In the genomic region with DNA sequence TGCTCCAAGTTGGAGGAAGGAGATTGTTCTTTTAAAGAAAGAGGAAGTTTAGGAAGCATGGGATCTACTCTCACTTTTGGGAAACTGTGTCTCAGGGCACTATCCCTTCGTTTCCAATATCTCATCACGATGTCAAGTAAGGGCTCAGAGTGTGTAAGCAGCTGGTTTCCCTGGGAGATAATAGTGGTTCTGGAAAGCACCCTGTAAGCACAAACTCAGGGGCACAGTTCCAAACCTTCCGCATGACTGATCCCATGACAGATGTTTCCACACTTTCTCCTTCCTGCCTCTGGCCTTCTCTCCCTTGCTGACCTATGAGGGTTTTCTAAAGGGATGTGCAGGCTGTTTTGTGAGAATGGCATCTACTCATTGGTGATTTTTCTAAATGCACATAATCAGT, we compare ENCODE assay signal across 10 cellular contexts. TPM values are rescaled to one million over a fixed set of nuclear protein-coding genes. Genes with fewer than 3 reads are reported as not detected.
DNase-seq lines count a peak whose midpoint lies in the region; ATAC-seq, FAIRE-seq and TF ChIP-seq lines count a peak whose summit lies in the region.
"Had no signal": no experiment of that assay in that cellular context is flagged by ENCODE, and none has a peak within 500 bp of the region (broad histone marks: within the 10 kb centered on the region; RNA-seq: fewer than 3 reads in every experiment).

No MANE protein-coding gene starts in this region.

- H3K36me3 Mint-ChIP-seq in effector memory CD8-positive, alpha-beta T cell (ENCODE audit: insufficient read depth) = no peaks in the 10 kb centered on the region
- H3K36me3 Mint-ChIP-seq in immature natural killer cell = no peaks in the 10 kb centered on the region
- H3K36me3 Mint-ChIP-seq: CD8-positive, alpha-beta T cell had no signal

- no peak overlapping the region for H3K4me3 Mint-ChIP-seq in effector memory CD8-positive, alpha-beta T cell
- H3K4me3 Mint-ChIP-seq in immature natural killer cell = no peak overlapping the region
- H3K4me3 Mint-ChIP-seq: CD8-positive, alpha-beta T cell; central memory CD8-positive, alpha-beta T cell had no signal

- BruUV-seq in GM12878 (replicated peaks; lab: Mats Ljungman, UMichigan) = no TSS peak

- ATAC-seq in GM12878 (no peak; the same call in 2 of the 3 replicates), right cardiac atrium (peak; percentile 87)
- no peak for ATAC-seq in effector memory CD8-positive, alpha-beta T cell (replicated peaks)
- ATAC-seq: CD8-positive, alpha-beta T cell had no signal

- no peak for TF ChIP-seq EP300 in GM12878 (IDR thresholded peaks at IDR 0.05; ENCODE audit: borderline replicate concordance in 1 of 2, control insufficient read depth in 1 of 2, low read depth in 2 of 2, low read length in 2 of 2)

- TF ChIP-seq CTCF in GM12878 (IDR thresholded peaks at IDR 0.05 in 2 of 3, conservative IDR thresholded peaks at IDR 0.05 in 1 of 3; ENCODE audit: control insufficient read depth in 2 of 3, extremely low read depth in 1 of 3, insufficient read depth in 1 of 3, low read depth in 3 of 3, low read length in 3 of 3) (no peak), retinal pigment epithelial cell (conservative IDR thresholded peaks at IDR 0.05; ENCODE audit: low read depth, low read length) (no peak)

- no peak overlapping the region for H3K27ac ChIP-seq in GM12878 (ENCODE audit: control insufficient read depth, insufficient read depth)
- H3K27ac ChIP-seq in right cardiac atrium (ENCODE audit: low read length) = peak overlapping the region; percentile 36

- WGBS in GM12878 (ENCODE audit: insufficient coverage, insufficient replicate concordance, low lambda C conversion rate, missing lambda C conversion rate) = 68% methylated on average over 3 of the region's 3 CpGs
- 13% methylated on average over 3 of the region's 3 CpGs for WGBS in right cardiac atrium

- peak; percentile 46 for DNase-seq in Caki2 (ENCODE audit: low read depth)
- DNase-seq in GM12878 (ENCODE audit: low read depth, low spot score) = no peak
- peak; percentile 52 to 83 (median 58) for DNase-seq in right cardiac atrium
- DNase-seq in retinal pigment epithelial cell (ENCODE audit: low read depth) = peak; percentile 39
- DNase-seq in RKO (ENCODE audit: low spot score) = no peak
- DNase-seq in effector memory CD8-positive, alpha-beta T cell = no peak
- DNase-seq in immature natural killer cell = no peak
- DNase-seq in NCI-H1436 treated with DMSO at 0.1 percent for 48 hours (lab: John Stamatoyannopoulos, UW) = no peak
- DNase-seq: CD8-positive, alpha-beta T cell had no signal

- H3K4me1 Mint-ChIP-seq in effector memory CD8-positive, alpha-beta T cell (ENCODE audit: low read depth in 2 of 2) = no peaks in the 10 kb centered on the region
- no peaks in the 10 kb centered on the region for H3K4me1 Mint-ChIP-seq in immature natural killer cell
- H3K4me1 Mint-ChIP-seq: central memory CD8-positive, alpha-beta T cell had no signal

- H3K9me3 Mint-ChIP-seq in effector memory CD8-positive, alpha-beta T cell = no peaks in the 10 kb centered on the region
- H3K9me3 Mint-ChIP-seq in immature natural killer cell = no peaks in the 10 kb centered on the region
- H3K9me3 Mint-ChIP-seq: central memory CD8-positive, alpha-beta T cell had no signal

- no peak for TF ChIP-seq POLR2A in GM12878 (IDR thresholded peaks at IDR 0.05; ENCODE audit: low read depth, low read length)

- H3K27ac Mint-ChIP-seq in effector memory CD8-positive, alpha-beta T cell = no peak overlapping the region
- no peak overlapping the region for H3K27ac Mint-ChIP-seq in immature natural killer cell
- H3K27ac Mint-ChIP-seq: CD8-positive, alpha-beta T cell had no signal

- no peaks in the 10 kb centered on the region for H3K36me3 ChIP-seq in GM12878 (ENCODE audit: control insufficient read depth in 2 of 2, insufficient read depth in 2 of 2, low read length in 1 of 2)

- POLR2A ChIA-PET in GM12878 (lab: Charles Lee) = no interaction called here

- FAIRE-seq in GM12878 (lab: Jason Lieb, UNC) = no peak

- H3K9ac ChIP-seq in GM12878 (ENCODE audit: control insufficient read depth, insufficient read depth, low read length) = no peak overlapping the region

- no peaks in the 10 kb centered on the region for H3K4me1 ChIP-seq in GM12878 (ENCODE audit: control insufficient read depth, insufficient read depth, low read length)
- H3K4me1 ChIP-seq in right cardiac atrium (ENCODE audit: control insufficient read depth, insufficient read depth, low read length) = peaks cover 5% of the 10 kb centered on the region

- no peaks in the 10 kb centered on the region for H3K79me2 ChIP-seq in GM12878 (ENCODE audit: control insufficient read depth, insufficient read depth, low read length)

- H3K27me3 Mint-ChIP-seq in effector memory CD8-positive, alpha-beta T cell = peaks cover 9 to 22% of the 10 kb centered on the region in 2 donors
- H3K27me3 Mint-ChIP-seq in immature natural killer cell (ENCODE audit: low read depth in 3 of 3) = peaks cover 4 to 6% (median 5%) of the 10 kb centered on the region in 3 donors

- H4K20me1 ChIP-seq in GM12878 (ENCODE audit: control insufficient read depth, insufficient read depth) = no peaks in the 10 kb centered on the region

- H3K4me2 ChIP-seq in GM12878 (ENCODE audit: control insufficient read depth, insufficient read depth) = no peak overlapping the region

- in situ Hi-C loops in Caki2 (cut with HindIII; ENCODE audit: low pct_unique_long_range_greater_than_20kb, low sequenced_read_pairs) = no loop called here
- in situ Hi-C loops in GM12878 (cut with MboI) = no loop called here

- RAD21 ChIA-PET in GM12878 (lab: Charles Lee; ENCODE audit: unreplicated experiment) = no interaction called here

- H3K27me3 ChIP-seq in GM12878 (replicated peaks in 1 of 2; ENCODE audit: control insufficient read depth in 2 of 2, insufficient read depth in 2 of 2, low read length in 1 of 2) = no peaks in the 10 kb centered on the region
- H3K27me3 ChIP-seq in right cardiac atrium (ENCODE audit: control insufficient read depth, insufficient read depth) = no peaks in the 10 kb centered on the region

- SMC1A ChIA-PET in GM12878 (lab: Charles Lee; ENCODE audit: uncharacterized antibody, unreplicated experiment) = interaction anchor here (1.2 to 2.0 kb wide), 2 partner anchors 13 to 69 kb away, joined by 3 to 5 read pairs; no protein-coding TSS in a partner anchor

- intact Hi-C loops in GM12878 (cut with micrococcal nuclease; ENCODE audit: unreplicated experiment) (no loop called here), right cardiac atrium (cut with DNase I) (no loop called here)

- H3K4me3 ChIP-seq in GM12878 (no peak overlapping the region), right cardiac atrium (ENCODE audit: low read length) (no peak overlapping the region), retinal pigment epithelial cell (ENCODE audit: low read length) (no peak overlapping the region)

- peaks cover 9% of the 10 kb centered on the region; the same call in 2 of the 3 replicates for H3K9me3 ChIP-seq in GM12878 (replicated peaks; ENCODE audit: control insufficient read depth, insufficient read depth, low read length)
- no peaks in the 10 kb centered on the region for H3K9me3 ChIP-seq in right cardiac atrium (ENCODE audit: control insufficient read depth, low read length)

- CTCF ChIA-PET in GM12878 (lab: Yijun Ruan, JAX) = no interaction called here

- no peak for TF ChIP-seq RAD21 in GM12878 (IDR thresholded peaks at IDR 0.05; ENCODE audit: insufficient read depth, low read depth, low read length)

- H2AFZ ChIP-seq in GM12878 (ENCODE audit: control insufficient read depth, low read depth, low read length) = no peak overlapping the region

TF ChIP-seq in GM12878, 131 proteins besides CTCF, POLR2A, EP300 and RAD21 (continues in another document):
- TF ChIP-seq CBFB (IDR thresholded peaks at IDR 0.05; ENCODE audit: low read depth) (no peak), ZNF384 (IDR thresholded peaks at IDR 0.05; ENCODE audit: borderline replicate concordance, low read depth, low read length) (no peak), EED (IDR thresholded peaks at IDR 0.05; ENCODE audit: low read depth) (no peak), IRF4 (IDR thresholded peaks at IDR 0.05; ENCODE audit: low read depth, low read length) (no peak), SUZ12 (IDR thresholded peaks at IDR 0.05; ENCODE audit: unreplicated experiment) (no peak)

RNA-seq across cellular contexts. Expression of a gene that starts 33.9 kb away (rescaled TPM):
- total RNA-seq in Caki2 (2014; rRNA removed; shearing (Covaris generic); ENCODE audit: low replicate concordance) = not detected in 2 replicates
- 1.6 and 2.0 TPM in 2 replicates for total RNA-seq in GM12878 (2013; cell fraction: nucleolus; rRNA removed)
- 1.4 and 2.2 TPM in 2 replicates for total RNA-seq in GM12878 (2014; rRNA removed)
- total RNA-seq in GM12878 (2014; rRNA removed; fragmentation: Illumina TruSeq; extraction: Trizol) = 2.1 and 2.5 TPM in 2 replicates
- 1.7 and 2.5 TPM in 2 replicates for total RNA-seq in GM12878 (2021)
- polyA plus RNA-seq in GM12878 (2011; ENCODE audit: low read depth) = 1.7 TPM
- 0.10 and 0.14 TPM in 2 replicates for polyA plus RNA-seq in GM12878 (2011; rRNA removed)
- polyA plus RNA-seq in GM12878 (2011; cell fraction: cytosol; rRNA removed) = not detected in 2 replicates
- 0.47 and 0.52 TPM in 2 replicates for polyA plus RNA-seq in GM12878 (2011; cell fraction: nucleus; rRNA removed)
- polyA plus RNA-seq in GM12878 (2012) = 2.5 and 3.2 TPM in 2 replicates
- polyA plus RNA-seq in GM12878 (2014; fragmentation: Illumina TruSeq; extraction: Trizol) = 1.7 and 2.1 TPM in 2 replicates
- 1 to 10 TPM; 2.5 to 2.6 TPM for polyA plus RNA-seq in GM12878 (2014; fragmentation: Nextera tagmentation; extraction: Ambion mirVana)
- polyA plus RNA-seq in GM12878 (2014; rRNA removed) = 1.3 and 2.2 TPM in 2 replicates
- polyA plus RNA-seq in GM12878 (2016; fragmentation: Nextera tagmentation; extraction: Ambion mirVana) = under 1 TPM; 0.72 to 0.84 TPM
- 0.10 TPM in 1 of 2 replicates, not detected in the other for polyA minus RNA-seq in GM12878 (2011; rRNA and poly(A)+ RNA removed)
- not detected in 2 replicates for polyA minus RNA-seq in GM12878 (2011; cell fraction: cytosol; rRNA and poly(A)+ RNA removed)
- polyA minus RNA-seq in GM12878 (2011; cell fraction: nucleus; rRNA and poly(A)+ RNA removed) = 0.12 and 0.29 TPM in 2 replicates
- under 1 TPM in 2 of 4 donors, not detected in 2; 0.42 to 0.59 TPM for total RNA-seq in right cardiac atrium
- polyA plus RNA-seq in right cardiac atrium = 0.05 TPM
- polyA plus RNA-seq in immature natural killer cell = not detected

Comparison
In these comparisons a context has a peak if more than half of its experiments do, and no peak if none do; other contexts are left out.
1. DNase-seq: peak in Caki2 (single experiment), right cardiac atrium (3 of 3) and retinal pigment epithelial cell (single experiment); none in GM12878 (single experiment), RKO (single experiment), effector memory CD8-positive, alpha-beta T cell (0 of 3), immature natural killer cell (0 of 3) and NCI-H1436 treated with DMSO at 0.1 percent for 48 hours (single experiment).
2. ATAC-seq: peak in right cardiac atrium (2 of 2); none in GM12878 (single experiment) and effector memory CD8-positive, alpha-beta T cell (single experiment).